Comparison of ENCODE assay signal across 14 cellular contexts in genomic region chr17:42529054-42529453, GRCh38. TPM values are rescaled to one million over a fixed set of nuclear protein-coding genes. Genes with fewer than 3 reads are reported as not detected.
"Had no signal": no experiment of that assay in that cellular context is flagged by ENCODE, and none has a peak within 500 bp of the region (broad histone marks: within the 10 kb centered on the region; RNA-seq: fewer than 3 reads in every experiment).

No MANE protein-coding gene starts in this region.

- H3K36me3 ChIP-seq: ascending aorta, heart right ventricle, left ventricle myocardium inferior, neutrophil, right atrium auricular region, transverse colon had no signal

- H3K27ac Mint-ChIP-seq: activated T-helper 2 cell treated with anti-CD3 and anti-CD28 coated beads, Interferon-gamma antibody, Interleukin-2, Interleukin-4, amounts not matched to agents 10 μg/mL and 5 μg/mL and 100 μg/mL, durations not matched to agents 14 hours and 24 hours and 36 hours; stimulated activated naive B cell treated with anti-CD40 and anti-IgM and Interleukin-4, amounts not matched to agents 10 μg/mL and 1 μg/mL and 100 μg/mL, for 72 hours had no signal

- H3K27me3 ChIP-seq: ascending aorta, dorsolateral prefrontal cortex, heart right ventricle, neutrophil, right atrium auricular region, transverse colon had no signal

- ATAC-seq: heart right ventricle; stimulated activated naive B cell treated with anti-CD40 and anti-IgM and Interleukin-4, amounts not matched to agents 10 μg/mL and 1 μg/mL and 100 μg/mL, for 72 hours had no signal

- DNase-seq: activated CD4-positive, alpha-beta T cell treated with anti-CD3 and anti-CD28 coated beads for 48 hours; activated CD8-positive, alpha-beta memory T cell treated with anti-CD3 and anti-CD28 coated beads for 24 hours; activated T-cell treated with anti-CD3 and anti-CD28 coated beads for 4 hours; dorsolateral prefrontal cortex; heart right ventricle; left ventricle myocardium inferior; stimulated activated naive B cell treated with anti-CD40 and anti-IgM and Interleukin-4, amounts not matched to agents 10 μg/mL and 1 μg/mL and 100 μg/mL, for 72 hours; T1000; transverse colon had no signal

- H3K9me3 ChIP-seq: ascending aorta, heart right ventricle, left ventricle myocardium inferior, neutrophil, right atrium auricular region, transverse colon had no signal

- H3K27me3 Mint-ChIP-seq: stimulated activated naive B cell treated with anti-CD40 and anti-IgM and Interleukin-4, amounts not matched to agents 10 μg/mL and 1 μg/mL and 100 μg/mL, for 72 hours had no signal

- H3K9me3 Mint-ChIP-seq: activated T-helper 2 cell treated with anti-CD3 and anti-CD28 coated beads, Interferon-gamma antibody, Interleukin-2, Interleukin-4, amounts not matched to agents 10 μg/mL and 5 μg/mL and 100 μg/mL, durations not matched to agents 14 hours and 24 hours and 36 hours; stimulated activated naive B cell treated with anti-CD40 and anti-IgM and Interleukin-4, amounts not matched to agents 10 μg/mL and 1 μg/mL and 100 μg/mL, for 72 hours had no signal

- H3K27ac ChIP-seq: left ventricle myocardium inferior, neutrophil, right atrium auricular region, VCaP had no signal

- H3K4me3 ChIP-seq: ascending aorta, dorsolateral prefrontal cortex, heart right ventricle, left ventricle myocardium inferior, right atrium auricular region, transverse colon had no signal

- H3K4me3 Mint-ChIP-seq: stimulated activated naive B cell treated with anti-CD40 and anti-IgM and Interleukin-4, amounts not matched to agents 10 μg/mL and 1 μg/mL and 100 μg/mL, for 72 hours had no signal

- H3K36me3 Mint-ChIP-seq: stimulated activated naive B cell treated with anti-CD40 and anti-IgM and Interleukin-4, amounts not matched to agents 10 μg/mL and 1 μg/mL and 100 μg/mL, for 72 hours had no signal

RNA-seq across cellular contexts. Expression of gene HSD17B1, which starts 23.7 kb away (rescaled TPM):
- total RNA-seq: ascending aorta had no signal
